Comparison of ENCODE assay signal across 1 cellular context in the genomic region with DNA sequence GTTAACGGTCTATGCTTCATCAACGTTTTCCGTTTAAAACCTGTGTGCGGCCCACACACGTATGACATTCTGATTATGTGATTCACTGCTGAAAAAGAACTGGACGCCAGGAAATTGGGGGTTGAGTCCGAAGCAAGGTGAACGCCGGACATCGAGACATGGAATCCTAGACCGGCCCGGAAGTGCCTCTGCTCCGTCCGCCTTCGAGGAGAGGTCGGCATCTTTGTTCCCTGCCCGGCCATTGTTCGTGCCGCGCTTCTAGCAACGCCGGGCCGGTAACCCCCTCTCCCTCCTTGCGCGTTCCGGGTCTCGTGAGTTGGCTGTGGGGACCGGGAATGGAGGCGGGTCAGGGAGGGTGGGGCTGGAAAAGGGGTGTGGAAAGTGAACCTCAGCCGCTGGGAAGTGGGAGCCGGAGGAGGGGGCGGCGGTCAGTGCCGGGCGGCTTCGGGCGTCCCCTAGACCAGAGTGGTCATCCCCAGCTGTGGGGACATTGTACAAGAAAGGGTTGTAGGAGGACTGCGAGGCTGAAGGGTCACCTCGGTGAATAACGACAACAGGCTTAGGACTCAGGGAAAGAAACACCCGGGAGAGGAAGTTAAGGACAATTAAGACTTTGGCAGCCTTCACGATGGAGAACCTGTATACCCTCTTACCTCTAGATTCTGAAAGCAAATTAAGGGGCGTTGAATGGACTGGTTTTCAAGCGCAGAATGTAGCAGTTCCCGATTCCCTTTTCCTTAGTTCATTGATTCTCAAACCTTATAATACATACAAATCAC.
TF ChIP-seq lines count a peak whose summit lies in the region.

A gene (plus strand): TSS at position 220 of the 779 bp plus-strand sequence. CDS start 1,810 bp downstream, outside the sequence.

TF ChIP-seq in HepG2, 621 proteins besides CTCF, POLR2A, EP300 and RAD21 (continued from another document and continues in another):
- TF ChIP-seq, protein P1, sequence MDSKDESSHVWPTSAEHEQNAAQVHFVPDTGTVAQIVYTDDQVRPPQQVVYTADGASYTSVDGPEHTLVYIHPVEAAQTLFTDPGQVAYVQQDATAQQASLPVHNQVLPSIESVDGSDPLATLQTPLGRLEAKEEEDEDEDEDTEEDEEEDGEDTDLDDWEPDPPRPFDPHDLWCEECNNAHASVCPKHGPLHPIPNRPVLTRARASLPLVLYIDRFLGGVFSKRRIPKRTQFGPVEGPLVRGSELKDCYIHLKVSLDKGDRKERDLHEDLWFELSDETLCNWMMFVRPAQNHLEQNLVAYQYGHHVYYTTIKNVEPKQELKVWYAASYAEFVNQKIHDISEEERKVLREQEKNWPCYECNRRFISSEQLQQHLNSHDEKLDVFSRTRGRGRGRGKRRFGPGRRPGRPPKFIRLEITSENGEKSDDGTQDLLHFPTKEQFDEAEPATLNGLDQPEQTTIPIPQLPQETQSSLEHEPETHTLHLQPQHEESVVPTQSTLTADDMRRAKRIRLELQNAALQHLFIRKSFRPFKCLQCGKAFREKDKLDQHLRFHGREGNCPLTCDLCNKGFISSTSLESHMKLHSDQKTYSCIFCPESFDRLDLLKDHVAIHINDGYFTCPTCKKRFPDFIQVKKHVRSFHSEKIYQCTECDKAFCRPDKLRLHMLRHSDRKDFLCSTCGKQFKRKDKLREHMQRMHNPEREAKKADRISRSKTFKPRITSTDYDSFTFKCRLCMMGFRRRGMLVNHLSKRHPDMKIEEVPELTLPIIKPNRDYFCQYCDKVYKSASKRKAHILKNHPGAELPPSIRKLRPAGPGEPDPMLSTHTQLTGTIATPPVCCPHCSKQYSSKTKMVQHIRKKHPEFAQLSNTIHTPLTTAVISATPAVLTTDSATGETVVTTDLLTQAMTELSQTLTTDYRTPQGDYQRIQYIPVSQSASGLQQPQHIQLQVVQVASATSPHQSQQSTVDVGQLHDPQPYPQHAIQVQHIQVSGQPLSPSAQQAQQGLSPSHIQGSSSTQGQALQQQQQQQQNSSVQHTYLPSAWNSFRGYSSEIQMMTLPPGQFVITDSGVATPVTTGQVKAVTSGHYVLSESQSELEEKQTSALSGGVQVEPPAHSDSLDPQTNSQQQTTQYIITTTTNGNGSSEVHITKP (CRISPR knock-in tag; IDR thresholded peaks at IDR 0.05; ENCODE audit: low read depth): peak; percentile 80
- TF ChIP-seq, protein P2, sequence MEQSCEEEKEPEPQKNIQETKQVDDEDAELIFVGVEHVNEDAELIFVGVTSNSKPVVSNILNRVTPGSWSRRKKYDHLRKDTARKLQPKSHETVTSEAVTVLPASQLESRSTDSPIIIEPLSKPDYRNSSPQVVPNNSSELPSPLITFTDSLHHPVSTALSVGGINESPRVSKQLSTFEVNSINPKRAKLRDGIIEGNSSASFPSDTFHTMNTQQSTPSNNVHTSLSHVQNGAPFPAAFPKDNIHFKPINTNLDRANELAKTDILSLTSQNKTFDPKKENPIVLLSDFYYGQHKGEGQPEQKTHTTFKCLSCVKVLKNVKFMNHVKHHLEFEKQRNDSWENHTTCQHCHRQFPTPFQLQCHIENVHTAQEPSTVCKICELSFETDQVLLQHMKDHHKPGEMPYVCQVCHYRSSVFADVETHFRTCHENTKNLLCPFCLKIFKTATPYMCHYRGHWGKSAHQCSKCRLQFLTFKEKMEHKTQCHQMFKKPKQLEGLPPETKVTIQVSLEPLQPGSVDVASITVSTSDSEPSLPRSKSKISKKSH (CRISPR knock-in tag; IDR thresholded peaks at IDR 0.05; ENCODE audit: borderline replicate concordance): peak; percentile 86
- TF ChIP-seq, protein P3, sequence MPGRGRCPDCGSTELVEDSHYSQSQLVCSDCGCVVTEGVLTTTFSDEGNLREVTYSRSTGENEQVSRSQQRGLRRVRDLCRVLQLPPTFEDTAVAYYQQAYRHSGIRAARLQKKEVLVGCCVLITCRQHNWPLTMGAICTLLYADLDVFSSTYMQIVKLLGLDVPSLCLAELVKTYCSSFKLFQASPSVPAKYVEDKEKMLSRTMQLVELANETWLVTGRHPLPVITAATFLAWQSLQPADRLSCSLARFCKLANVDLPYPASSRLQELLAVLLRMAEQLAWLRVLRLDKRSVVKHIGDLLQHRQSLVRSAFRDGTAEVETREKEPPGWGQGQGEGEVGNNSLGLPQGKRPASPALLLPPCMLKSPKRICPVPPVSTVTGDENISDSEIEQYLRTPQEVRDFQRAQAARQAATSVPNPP (CRISPR knock-in tag; IDR thresholded peaks at IDR 0.05): peak; percentile 83; the same call in 1 of the 2 replicates
- TF ChIP-seq ZNF496 (CRISPR knock-in tag; IDR thresholded peaks at IDR 0.05; ENCODE audit: insufficient replicate concordance) (no peak), SUZ12 (IDR thresholded peaks at IDR 0.05; ENCODE audit: low read depth, low read length) (no peak), NFKB2 (CRISPR knock-in tag; IDR thresholded peaks at IDR 0.05; ENCODE audit: borderline replicate concordance) (peak; percentile 88; the same call in 1 of the 2 replicates), ZNF160 (CRISPR knock-in tag; IDR thresholded peaks at IDR 0.05) (peak; percentile 53; the same call in 1 of the 2 replicates), MAF1 (CRISPR knock-in tag; IDR thresholded peaks at IDR 0.05; ENCODE audit: borderline replicate concordance) (no peak), ZNF260 (CRISPR knock-in tag; IDR thresholded peaks at IDR 0.05; ENCODE audit: borderline replicate concordance, low read depth) (no peak), ZIK1 (CRISPR knock-in tag; IDR thresholded peaks at IDR 0.05; ENCODE audit: borderline replicate concordance, low read depth) (peak; percentile 82; the same call in 1 of the 2 replicates), NFYB (CRISPR knock-in tag; IDR thresholded peaks at IDR 0.05) (peak; percentile 18; the same call in 1 of the 2 replicates), ZNF460 (CRISPR knock-in tag; IDR thresholded peaks at IDR 0.05; ENCODE audit: borderline replicate concordance) (no peak; the same call in 1 of the 2 replicates), MLLT10 (CRISPR knock-in tag; IDR thresholded peaks at IDR 0.05) (no peak), MXI1 (IDR thresholded peaks at IDR 0.05; ENCODE audit: borderline replicate concordance, low read depth, low read length) (peak; percentile 38; the same call in 1 of the 3 replicates), TBP (CRISPR knock-in tag; IDR thresholded peaks at IDR 0.05) (no peak), RAD51 (IDR thresholded peaks at IDR 0.05; ENCODE audit: borderline replicate concordance) (no peak), ZC3H13 (CRISPR knock-in tag; IDR thresholded peaks at IDR 0.05) (no peak; the same call in 1 of the 2 replicates), ZNF207 (IDR thresholded peaks at IDR 0.05; ENCODE audit: borderline replicate concordance) (no peak), NFKBIZ (CRISPR knock-in tag; IDR thresholded peaks at IDR 0.05) (peak; percentile 92), SSRP1 (CRISPR knock-in tag; IDR thresholded peaks at IDR 0.05) (peak; percentile 81; the same call in 1 of the 2 replicates), ZNF781 (CRISPR knock-in tag; IDR thresholded peaks at IDR 0.05; ENCODE audit: borderline replicate concordance, not compliant biosample characterization) (peak; percentile 22), ZNF607 (CRISPR knock-in tag; IDR thresholded peaks at IDR 0.05; ENCODE audit: borderline replicate concordance) (peak; percentile 95), GPN1 (CRISPR knock-in tag; IDR thresholded peaks at IDR 0.05; ENCODE audit: borderline replicate concordance) (0 out of 2 replicates have a peak, but pooled peaks have one; percentile 18), THYN1 (CRISPR knock-in tag; IDR thresholded peaks at IDR 0.05; ENCODE audit: borderline replicate concordance, low read depth) (no peak), ZNF550 (CRISPR knock-in tag; IDR thresholded peaks at IDR 0.05; ENCODE audit: borderline replicate concordance) (no peak), ZNF530 (CRISPR knock-in tag; IDR thresholded peaks at IDR 0.05; ENCODE audit: low read depth) (no peak), ZNF564 (CRISPR knock-in tag; IDR thresholded peaks at IDR 0.05) (no peak)
- TF ChIP-seq, protein P4, sequence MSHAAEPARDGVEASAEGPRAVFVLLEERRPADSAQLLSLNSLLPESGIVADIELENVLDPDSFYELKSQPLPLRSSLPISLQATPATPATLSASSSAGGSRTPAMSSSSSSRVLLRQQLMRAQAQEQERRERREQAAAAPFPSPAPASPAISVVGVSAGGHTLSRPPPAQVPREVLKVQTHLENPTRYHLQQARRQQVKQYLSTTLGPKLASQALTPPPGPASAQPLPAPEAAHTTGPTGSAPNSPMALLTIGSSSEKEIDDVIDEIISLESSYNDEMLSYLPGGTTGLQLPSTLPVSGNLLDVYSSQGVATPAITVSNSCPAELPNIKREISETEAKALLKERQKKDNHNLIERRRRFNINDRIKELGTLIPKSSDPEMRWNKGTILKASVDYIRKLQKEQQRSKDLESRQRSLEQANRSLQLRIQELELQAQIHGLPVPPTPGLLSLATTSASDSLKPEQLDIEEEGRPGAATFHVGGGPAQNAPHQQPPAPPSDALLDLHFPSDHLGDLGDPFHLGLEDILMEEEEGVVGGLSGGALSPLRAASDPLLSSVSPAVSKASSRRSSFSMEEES (CRISPR knock-in tag; IDR thresholded peaks at IDR 0.05): peak; percentile 74
- TF ChIP-seq, protein P5, sequence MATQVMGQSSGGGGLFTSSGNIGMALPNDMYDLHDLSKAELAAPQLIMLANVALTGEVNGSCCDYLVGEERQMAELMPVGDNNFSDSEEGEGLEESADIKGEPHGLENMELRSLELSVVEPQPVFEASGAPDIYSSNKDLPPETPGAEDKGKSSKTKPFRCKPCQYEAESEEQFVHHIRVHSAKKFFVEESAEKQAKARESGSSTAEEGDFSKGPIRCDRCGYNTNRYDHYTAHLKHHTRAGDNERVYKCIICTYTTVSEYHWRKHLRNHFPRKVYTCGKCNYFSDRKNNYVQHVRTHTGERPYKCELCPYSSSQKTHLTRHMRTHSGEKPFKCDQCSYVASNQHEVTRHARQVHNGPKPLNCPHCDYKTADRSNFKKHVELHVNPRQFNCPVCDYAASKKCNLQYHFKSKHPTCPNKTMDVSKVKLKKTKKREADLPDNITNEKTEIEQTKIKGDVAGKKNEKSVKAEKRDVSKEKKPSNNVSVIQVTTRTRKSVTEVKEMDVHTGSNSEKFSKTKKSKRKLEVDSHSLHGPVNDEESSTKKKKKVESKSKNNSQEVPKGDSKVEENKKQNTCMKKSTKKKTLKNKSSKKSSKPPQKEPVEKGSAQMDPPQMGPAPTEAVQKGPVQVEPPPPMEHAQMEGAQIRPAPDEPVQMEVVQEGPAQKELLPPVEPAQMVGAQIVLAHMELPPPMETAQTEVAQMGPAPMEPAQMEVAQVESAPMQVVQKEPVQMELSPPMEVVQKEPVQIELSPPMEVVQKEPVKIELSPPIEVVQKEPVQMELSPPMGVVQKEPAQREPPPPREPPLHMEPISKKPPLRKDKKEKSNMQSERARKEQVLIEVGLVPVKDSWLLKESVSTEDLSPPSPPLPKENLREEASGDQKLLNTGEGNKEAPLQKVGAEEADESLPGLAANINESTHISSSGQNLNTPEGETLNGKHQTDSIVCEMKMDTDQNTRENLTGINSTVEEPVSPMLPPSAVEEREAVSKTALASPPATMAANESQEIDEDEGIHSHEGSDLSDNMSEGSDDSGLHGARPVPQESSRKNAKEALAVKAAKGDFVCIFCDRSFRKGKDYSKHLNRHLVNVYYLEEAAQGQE (IDR thresholded peaks at IDR 0.05; ENCODE audit: borderline replicate concordance in 1 of 2, low read depth in 1 of 2, low read length in 2 of 2): no peak; a peak in 1 of 4 replicates
- TF ChIP-seq, protein P6, sequence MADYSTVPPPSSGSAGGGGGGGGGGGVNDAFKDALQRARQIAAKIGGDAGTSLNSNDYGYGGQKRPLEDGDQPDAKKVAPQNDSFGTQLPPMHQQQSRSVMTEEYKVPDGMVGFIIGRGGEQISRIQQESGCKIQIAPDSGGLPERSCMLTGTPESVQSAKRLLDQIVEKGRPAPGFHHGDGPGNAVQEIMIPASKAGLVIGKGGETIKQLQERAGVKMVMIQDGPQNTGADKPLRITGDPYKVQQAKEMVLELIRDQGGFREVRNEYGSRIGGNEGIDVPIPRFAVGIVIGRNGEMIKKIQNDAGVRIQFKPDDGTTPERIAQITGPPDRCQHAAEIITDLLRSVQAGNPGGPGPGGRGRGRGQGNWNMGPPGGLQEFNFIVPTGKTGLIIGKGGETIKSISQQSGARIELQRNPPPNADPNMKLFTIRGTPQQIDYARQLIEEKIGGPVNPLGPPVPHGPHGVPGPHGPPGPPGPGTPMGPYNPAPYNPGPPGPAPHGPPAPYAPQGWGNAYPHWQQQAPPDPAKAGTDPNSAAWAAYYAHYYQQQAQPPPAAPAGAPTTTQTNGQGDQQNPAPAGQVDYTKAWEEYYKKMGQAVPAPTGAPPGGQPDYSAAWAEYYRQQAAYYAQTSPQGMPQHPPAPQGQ (CRISPR knock-in tag; IDR thresholded peaks at IDR 0.05; ENCODE audit: borderline replicate concordance): no peak
- TF ChIP-seq, protein P7, sequence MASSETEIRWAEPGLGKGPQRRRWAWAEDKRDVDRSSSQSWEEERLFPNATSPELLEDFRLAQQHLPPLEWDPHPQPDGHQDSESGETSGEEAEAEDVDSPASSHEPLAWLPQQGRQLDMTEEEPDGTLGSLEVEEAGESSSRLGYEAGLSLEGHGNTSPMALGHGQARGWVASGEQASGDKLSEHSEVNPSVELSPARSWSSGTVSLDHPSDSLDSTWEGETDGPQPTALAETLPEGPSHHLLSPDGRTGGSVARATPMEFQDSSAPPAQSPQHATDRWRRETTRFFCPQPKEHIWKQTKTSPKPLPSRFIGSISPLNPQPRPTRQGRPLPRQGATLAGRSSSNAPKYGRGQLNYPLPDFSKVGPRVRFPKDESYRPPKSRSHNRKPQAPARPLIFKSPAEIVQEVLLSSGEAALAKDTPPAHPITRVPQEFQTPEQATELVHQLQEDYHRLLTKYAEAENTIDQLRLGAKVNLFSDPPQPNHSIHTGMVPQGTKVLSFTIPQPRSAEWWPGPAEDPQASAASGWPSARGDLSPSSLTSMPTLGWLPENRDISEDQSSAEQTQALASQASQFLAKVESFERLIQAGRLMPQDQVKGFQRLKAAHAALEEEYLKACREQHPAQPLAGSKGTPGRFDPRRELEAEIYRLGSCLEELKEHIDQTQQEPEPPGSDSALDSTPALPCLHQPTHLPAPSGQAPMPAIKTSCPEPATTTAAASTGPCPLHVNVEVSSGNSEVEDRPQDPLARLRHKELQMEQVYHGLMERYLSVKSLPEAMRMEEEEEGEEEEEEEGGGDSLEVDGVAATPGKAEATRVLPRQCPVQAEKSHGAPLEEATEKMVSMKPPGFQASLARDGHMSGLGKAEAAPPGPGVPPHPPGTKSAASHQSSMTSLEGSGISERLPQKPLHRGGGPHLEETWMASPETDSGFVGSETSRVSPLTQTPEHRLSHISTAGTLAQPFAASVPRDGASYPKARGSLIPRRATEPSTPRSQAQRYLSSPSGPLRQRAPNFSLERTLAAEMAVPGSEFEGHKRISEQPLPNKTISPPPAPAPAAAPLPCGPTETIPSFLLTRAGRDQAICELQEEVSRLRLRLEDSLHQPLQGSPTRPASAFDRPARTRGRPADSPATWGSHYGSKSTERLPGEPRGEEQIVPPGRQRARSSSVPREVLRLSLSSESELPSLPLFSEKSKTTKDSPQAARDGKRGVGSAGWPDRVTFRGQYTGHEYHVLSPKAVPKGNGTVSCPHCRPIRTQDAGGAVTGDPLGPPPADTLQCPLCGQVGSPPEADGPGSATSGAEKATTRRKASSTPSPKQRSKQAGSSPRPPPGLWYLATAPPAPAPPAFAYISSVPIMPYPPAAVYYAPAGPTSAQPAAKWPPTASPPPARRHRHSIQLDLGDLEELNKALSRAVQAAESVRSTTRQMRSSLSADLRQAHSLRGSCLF (CRISPR knock-in tag; IDR thresholded peaks at IDR 0.05; ENCODE audit: borderline replicate concordance): no peak
- TF ChIP-seq, protein P8, sequence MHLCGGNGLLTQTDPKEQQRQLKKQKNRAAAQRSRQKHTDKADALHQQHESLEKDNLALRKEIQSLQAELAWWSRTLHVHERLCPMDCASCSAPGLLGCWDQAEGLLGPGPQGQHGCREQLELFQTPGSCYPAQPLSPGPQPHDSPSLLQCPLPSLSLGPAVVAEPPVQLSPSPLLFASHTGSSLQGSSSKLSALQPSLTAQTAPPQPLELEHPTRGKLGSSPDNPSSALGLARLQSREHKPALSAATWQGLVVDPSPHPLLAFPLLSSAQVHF (CRISPR knock-in tag; IDR thresholded peaks at IDR 0.05): no peak
